3 cellular contexts compared by ENCODE assay signal in the genomic region with DNA sequence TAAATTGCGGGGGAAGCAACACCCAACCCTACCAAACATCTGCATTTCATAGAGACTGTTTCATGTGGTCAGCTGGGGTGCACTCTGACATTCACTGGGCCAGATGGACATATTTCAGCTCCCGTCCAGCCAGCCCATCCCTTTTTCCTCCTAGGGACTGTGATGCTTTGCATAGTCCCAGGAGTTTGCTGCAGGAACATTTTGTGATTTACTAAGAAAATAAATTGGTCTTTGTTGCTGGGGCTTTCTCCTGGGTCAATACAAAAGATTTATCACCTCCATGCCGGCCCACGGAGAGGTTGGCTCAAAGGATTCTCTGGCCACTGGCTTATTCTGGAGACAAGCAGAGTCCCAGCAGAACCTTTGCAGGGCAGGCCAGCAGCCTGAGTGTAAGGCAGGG. TPM values are rescaled to one million over a fixed set of nuclear protein-coding genes. Genes with fewer than 3 reads are reported as not detected.
"Had no signal": no experiment of that assay in that cellular context is flagged by ENCODE, and none has a peak within 500 bp of the region (broad histone marks: within the 10 kb centered on the region; RNA-seq: fewer than 3 reads in every experiment).

No MANE protein-coding gene starts in this region.

RNA-seq across cellular contexts. Expression of a gene that starts 46.0 kb away (rescaled TPM):
- polyA plus RNA-seq: esophagus, foreskin keratinocyte, urinary bladder had no signal
